10 cellular contexts compared by ENCODE assay signal in genomic region chr1:186183970-186184628, GRCh38.
A peak's percentile ranks its signal among the peaks of the same experiment; 100 is the strongest.
DNase-seq lines count a peak whose midpoint lies in the region; ATAC-seq and TF ChIP-seq lines count a peak whose summit lies in the region.
"Had no signal": no experiment of that assay in that cellular context is flagged by ENCODE, and none has a peak within 500 bp of the region (broad histone marks: within the 10 kb centered on the region; RNA-seq: fewer than 3 reads in every experiment).

No MANE protein-coding gene starts in this region.

- H3K79me2 ChIP-seq in GM23338 (replicated peaks; ENCODE audit: insufficient read depth): no peaks in the 10 kb centered on the region

- no peaks in the 10 kb centered on the region for H3K4me1 Mint-ChIP-seq in GM23338
- H3K4me1 Mint-ChIP-seq: central memory CD8-positive, alpha-beta T cell had no signal

- H3K4me3 ChIP-seq in GM12865 (ENCODE audit: low read depth, low read length): 0 out of 2 replicates have a peak overlapping the region, but pooled peaks have one; percentile 11
- H3K4me3 ChIP-seq in BE2C (ENCODE audit: low read depth, low read length): no peak overlapping the region
- H3K4me3 ChIP-seq in GM23338: no peak overlapping the region

- no peaks in the 10 kb centered on the region for H3K36me3 ChIP-seq in BE2C
- no peaks in the 10 kb centered on the region for H3K36me3 ChIP-seq in GM23338 (ENCODE audit: insufficient read depth)

- H3K27me3 ChIP-seq in BE2C (no peaks in the 10 kb centered on the region; the same call in 1 of the 2 replicates), GM23338 (ENCODE audit: insufficient read depth) (no peaks in the 10 kb centered on the region)

- H3K27me3 Mint-ChIP-seq in GM23338 (ENCODE audit: insufficient read depth, low read depth, poor library complexity): no peaks in the 10 kb centered on the region

- no peaks in the 10 kb centered on the region; the same call in 2 of the 3 replicates for H3K9me3 Mint-ChIP-seq in GM23338
- H3K9me3 Mint-ChIP-seq: central memory CD8-positive, alpha-beta T cell had no signal

- no peak overlapping the region for H3K4me3 Mint-ChIP-seq in GM23338
- H3K4me3 Mint-ChIP-seq: central memory CD8-positive, alpha-beta T cell had no signal

- H3K4me1 ChIP-seq in BE2C (no peaks in the 10 kb centered on the region), GM23338 (ENCODE audit: insufficient read depth) (no peaks in the 10 kb centered on the region)

- no peak overlapping the region for H3K4me2 ChIP-seq in GM23338

- DNase-seq in GM12865 (ENCODE audit: low read depth) (peak; percentile 31), glomerular visceral epithelial cell (ENCODE audit: extremely low spot score) (peak; percentile 54), BE2C (no peak), COLO668 (lab: John Stamatoyannopoulos, UW; ENCODE audit: unreplicated experiment) (no peak), GM23338 (ENCODE audit: low spot score) (no peak)
- DNase-seq in activated CD4-positive, alpha-beta T cell treated with anti-CD3 and anti-CD28 coated beads, Interleukin-2, amount 50 U/mL, for 1 hour: no peak
- DNase-seq: T-helper 1 cell had no signal

- no peaks in the 10 kb centered on the region for H3F3A ChIP-seq in GM23338 (replicated peaks; ENCODE audit: low read depth)

- H3K9me3 ChIP-seq in BE2C: no peaks in the 10 kb centered on the region

- H3K36me3 Mint-ChIP-seq in GM23338 (ENCODE audit: low read depth): no peaks in the 10 kb centered on the region

- H3K27ac ChIP-seq in GM23338 (ENCODE audit: low read depth): no peak overlapping the region

- peak; percentile 63 for ATAC-seq in GM21619 (IDR thresholded peaks at IDR 0.05; ENCODE audit: unreplicated experiment)
- ATAC-seq in HG03565 (IDR thresholded peaks at IDR 0.05; ENCODE audit: unreplicated experiment): peak; percentile 50
- no peak for ATAC-seq in GM23338

- TF ChIP-seq CTCF in GM12865 (IDR thresholded peaks at IDR 0.05; ENCODE audit: insufficient read depth, low read depth, low read length, missing control alignments) (no peak), BE2C (IDR thresholded peaks at IDR 0.05; ENCODE audit: low read depth, low read length) (no peak), GM23338 (conservative IDR thresholded peaks at IDR 0.05; ENCODE audit: low read depth in 2 of 2) (no peak)

- no peak overlapping the region for H3K27ac Mint-ChIP-seq in GM23338

- H2AFZ ChIP-seq in GM23338: no peak overlapping the region

- H3K9me2 ChIP-seq in GM23338 (ENCODE audit: insufficient read depth): no peaks in the 10 kb centered on the region

- no peaks in the 10 kb centered on the region for H4K20me1 ChIP-seq in GM23338 (replicated peaks; ENCODE audit: insufficient read depth)

TF ChIP-seq in GM23338, 12 proteins besides CTCF, POLR2A, EP300 and RAD21 (continues in another document):
- TF ChIP-seq EZH2phosphoT487 (IDR thresholded peaks at IDR 0.05; ENCODE audit: unreplicated experiment) (no peak), ZNF331 (CRISPR knock-in tag; IDR thresholded peaks at IDR 0.05; ENCODE audit: low read depth) (no peak), ETS1 (IDR thresholded peaks at IDR 0.05) (no peak), STAT1 (IDR thresholded peaks at IDR 0.05; ENCODE audit: unreplicated experiment) (no peak), CREB1 (CRISPR knock-in tag; IDR thresholded peaks at IDR 0.05; ENCODE audit: low read depth) (no peak), NANOG (IDR thresholded peaks at IDR 0.05; ENCODE audit: borderline replicate concordance) (no peak), ZNF462 (CRISPR knock-in tag; IDR thresholded peaks at IDR 0.05) (no peak), ZNF114 (CRISPR knock-in tag; IDR thresholded peaks at IDR 0.05) (no peak), POLR2AphosphoS5 (IDR thresholded peaks at IDR 0.05; ENCODE audit: low read depth) (no peak)

Comparison
In these comparisons a context has a peak if more than half of its experiments do, and no peak if none do; other contexts are left out.
1. DNase-seq: peak in GM12865 (single experiment) and glomerular visceral epithelial cell (single experiment); none in BE2C (single experiment), COLO668 (single experiment), GM23338 (single experiment) and activated CD4-positive, alpha-beta T cell treated with anti-CD3 and anti-CD28 coated beads, Interleukin-2, amount 50 U/mL, for 1 hour (single experiment).